15 cellular contexts compared by ENCODE assay signal in the genomic region with DNA sequence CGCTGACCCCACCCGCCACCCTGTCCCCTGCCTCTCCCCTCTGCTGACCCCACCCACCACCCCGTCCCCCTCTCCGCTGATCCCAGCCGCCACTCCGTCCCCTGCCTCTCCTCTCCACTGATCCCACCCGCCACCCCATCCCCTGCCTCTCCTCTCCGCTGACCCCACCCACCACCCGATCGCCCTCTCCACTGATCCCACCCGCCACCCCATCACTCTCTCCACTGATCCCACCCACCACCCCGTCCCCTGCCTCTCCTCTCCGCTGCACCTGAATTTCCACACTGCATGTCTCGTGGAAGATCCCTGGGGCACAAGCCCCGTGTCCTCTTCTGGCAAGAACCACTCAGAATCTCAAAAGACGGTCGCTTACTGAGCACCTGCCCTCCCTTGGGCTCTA. TPM values are rescaled to one million over a fixed set of nuclear protein-coding genes. Genes with fewer than 3 reads are reported as not detected.
A peak's percentile ranks its signal among the peaks of the same experiment; 100 is the strongest.
DNase-seq lines count a peak whose midpoint lies in the region; ATAC-seq and TF ChIP-seq lines count a peak whose summit lies in the region.
"Had no signal": no experiment of that assay in that cellular context is flagged by ENCODE, and none has a peak within 500 bp of the region (broad histone marks: within the 10 kb centered on the region; RNA-seq: fewer than 3 reads in every experiment).

No MANE protein-coding gene starts in this region.

- no peak for ATAC-seq in Right ventricle myocardium inferior
- ATAC-seq in stimulated activated memory B cell treated with anti-CD40 and anti-IgM and Interleukin-4, amounts not matched to agents 10 μg/mL and 1 μg/mL and 100 μg/mL, for 72 hours, result peak; percentile 21
- ATAC-seq: GM12878, HCT116 had no signal

- peak overlapping the region; percentile 57 for H3K27ac Mint-ChIP-seq in neural crest cell (ENCODE audit: unreplicated experiment)
- H3K27ac Mint-ChIP-seq in stimulated activated memory B cell treated with anti-CD40 and anti-IgM and Interleukin-4, amounts not matched to agents 10 μg/mL and 1 μg/mL and 100 μg/mL, for 72 hours, result no peak overlapping the region
- H3K27ac Mint-ChIP-seq: CD4-positive, CD25-positive, alpha-beta regulatory T cell had no signal

- H3K4me3 ChIP-seq in left ventricle myocardium inferior (no peak overlapping the region), coronary artery (no peak overlapping the region), hepatocyte (no peak overlapping the region)
- H3K4me3 ChIP-seq: BLaER1 treated with 17β-estradiol and CSF1 and Interleukin-3, amounts not matched to agents 10 nM and 100 nM; GM12878 had no signal

- no peaks in the 10 kb centered on the region for H3K27me3 Mint-ChIP-seq in neural crest cell (ENCODE audit: low read depth)
- peaks cover 17% of the 10 kb centered on the region for H3K27me3 Mint-ChIP-seq in stimulated activated memory B cell treated with anti-CD40 and anti-IgM and Interleukin-4, amounts not matched to agents 10 μg/mL and 1 μg/mL and 100 μg/mL, for 72 hours
- H3K27me3 Mint-ChIP-seq: CD4-positive, CD25-positive, alpha-beta regulatory T cell had no signal

- no peaks in the 10 kb centered on the region for H3K36me3 ChIP-seq in left ventricle myocardium inferior
- H3K36me3 ChIP-seq in hepatocyte (replicated peaks; ENCODE audit: insufficient read depth, low read depth), result no peaks in the 10 kb centered on the region
- H3K36me3 ChIP-seq: BLaER1 treated with 17β-estradiol and CSF1 and Interleukin-3, amounts not matched to agents 10 nM and 100 nM had no signal

- H3K4me3 Mint-ChIP-seq in neural crest cell, result no peak overlapping the region
- no peak overlapping the region for H3K4me3 Mint-ChIP-seq in stimulated activated memory B cell treated with anti-CD40 and anti-IgM and Interleukin-4, amounts not matched to agents 10 μg/mL and 1 μg/mL and 100 μg/mL, for 72 hours
- H3K4me3 Mint-ChIP-seq: CD4-positive, CD25-positive, alpha-beta regulatory T cell had no signal

- H3K4me1 Mint-ChIP-seq in neural crest cell, result no peaks in the 10 kb centered on the region
- H3K4me1 Mint-ChIP-seq in stimulated activated memory B cell treated with anti-CD40 and anti-IgM and Interleukin-4, amounts not matched to agents 10 μg/mL and 1 μg/mL and 100 μg/mL, for 72 hours, result no peaks in the 10 kb centered on the region
- H3K4me1 Mint-ChIP-seq: CD4-positive, CD25-positive, alpha-beta regulatory T cell had no signal

- H3K4me1 ChIP-seq in left ventricle myocardium inferior (no peaks in the 10 kb centered on the region), hepatocyte (ENCODE audit: insufficient read depth) (no peaks in the 10 kb centered on the region)

- H2AFZ ChIP-seq in hepatocyte, result no peak overlapping the region

- DNase-seq in Right ventricle myocardium inferior (ENCODE audit: missing footprints) (peak; percentile 18), left ventricle myocardium inferior (no peak), coronary artery (ENCODE audit: low spot score) (peak; percentile 22), neural crest cell (ENCODE audit: low read depth, low spot score) (no peak), hepatocyte (ENCODE audit: low spot score) (no peak), dedifferentiated amniotic fluid mesenchymal stem cell (ENCODE audit: extremely low spot score) (no peak), globus pallidus (ENCODE audit: low spot score) (no peak)
- DNase-seq: ACHN; Calu3; CD4-positive, CD25-positive, alpha-beta regulatory T cell; DMS 273 treated with DMSO at 0.1 percent for 48 hours had no signal

- H3K9me2 ChIP-seq in hepatocyte (replicated peaks; ENCODE audit: insufficient read depth), result no peaks in the 10 kb centered on the region

- no peaks in the 10 kb centered on the region for H3K9me3 Mint-ChIP-seq in neural crest cell
- no peaks in the 10 kb centered on the region for H3K9me3 Mint-ChIP-seq in stimulated activated memory B cell treated with anti-CD40 and anti-IgM and Interleukin-4, amounts not matched to agents 10 μg/mL and 1 μg/mL and 100 μg/mL, for 72 hours

- TF ChIP-seq CTCF in left ventricle myocardium inferior (IDR thresholded peaks at IDR 0.05; ENCODE audit: borderline replicate concordance) (no peak), coronary artery (IDR thresholded peaks at IDR 0.05) (no peak), neural crest cell (conservative IDR thresholded peaks at IDR 0.05) (no peak), hepatocyte (IDR thresholded peaks at IDR 0.05; ENCODE audit: poor library complexity) (no peak)

- no peaks in the 10 kb centered on the region for H4K20me1 ChIP-seq in hepatocyte (ENCODE audit: insufficient read depth, poor library complexity, severe bottlenecking)

- intact Hi-C loops in Right ventricle myocardium inferior (cut with DNase I) (no loop called here), left ventricle myocardium inferior (cut with micrococcal nuclease) (no loop called here)

- H3K36me3 Mint-ChIP-seq in neural crest cell (ENCODE audit: low read depth), result no peaks in the 10 kb centered on the region
- no peaks in the 10 kb centered on the region for H3K36me3 Mint-ChIP-seq in stimulated activated memory B cell treated with anti-CD40 and anti-IgM and Interleukin-4, amounts not matched to agents 10 μg/mL and 1 μg/mL and 100 μg/mL, for 72 hours
- H3K36me3 Mint-ChIP-seq: CD4-positive, CD25-positive, alpha-beta regulatory T cell had no signal

- H3K4me2 ChIP-seq in hepatocyte, result no peak overlapping the region

- 91% methylated on average over 6 of the region's 17 CpGs for WGBS in hepatocyte (ENCODE audit: low lambda C conversion rate, missing lambda C conversion rate)

- H3K9me3 ChIP-seq in left ventricle myocardium inferior (replicated peaks) (no peaks in the 10 kb centered on the region), hepatocyte (ENCODE audit: low read depth) (no peaks in the 10 kb centered on the region)
- H3K9me3 ChIP-seq: BLaER1 treated with 17β-estradiol and CSF1 and Interleukin-3, amounts not matched to agents 10 nM and 100 nM had no signal

- H3K79me2 ChIP-seq in hepatocyte, result no peaks in the 10 kb centered on the region

- H3K27me3 ChIP-seq in left ventricle myocardium inferior (ENCODE audit: low read depth) (peaks cover 84% of the 10 kb centered on the region), hepatocyte (no peaks in the 10 kb centered on the region)

- no peak overlapping the region for H3K27ac ChIP-seq in left ventricle myocardium inferior (replicated peaks)
- no peak overlapping the region for H3K27ac ChIP-seq in coronary artery
- no peak overlapping the region for H3K27ac ChIP-seq in hepatocyte
- H3K27ac ChIP-seq: BLaER1 treated with 17β-estradiol and CSF1 and Interleukin-3, amounts not matched to agents 10 nM and 100 nM had no signal

RNA-seq across cellular contexts. Expression of a gene that starts 53.4 kb away (rescaled TPM):
- total RNA-seq in Right ventricle myocardium inferior (17.9 TPM), left ventricle myocardium inferior (10.0 TPM), neural crest cell (23.3 and 27.2 TPM in 2 replicates), hepatocyte (1.5 and 4.8 TPM in 2 replicates)
- 0.94 and 1.1 TPM in 2 replicates for polyA plus RNA-seq in hepatocyte
- total RNA-seq: CD4-positive, CD25-positive, alpha-beta regulatory T cell; GM12878 had no signal
- polyA plus RNA-seq: CD4-positive, CD25-positive, alpha-beta regulatory T cell; GM12878 had no signal

Comparison
In these comparisons a context has a peak if more than half of its experiments do, and no peak if none do; other contexts are left out.
1. DNase-seq: peak in Right ventricle myocardium inferior (single experiment) and coronary artery (single experiment); none in left ventricle myocardium inferior (single experiment), neural crest cell (single experiment), hepatocyte (single experiment), dedifferentiated amniotic fluid mesenchymal stem cell (single experiment) and globus pallidus (single experiment).